In the genomic region with DNA sequence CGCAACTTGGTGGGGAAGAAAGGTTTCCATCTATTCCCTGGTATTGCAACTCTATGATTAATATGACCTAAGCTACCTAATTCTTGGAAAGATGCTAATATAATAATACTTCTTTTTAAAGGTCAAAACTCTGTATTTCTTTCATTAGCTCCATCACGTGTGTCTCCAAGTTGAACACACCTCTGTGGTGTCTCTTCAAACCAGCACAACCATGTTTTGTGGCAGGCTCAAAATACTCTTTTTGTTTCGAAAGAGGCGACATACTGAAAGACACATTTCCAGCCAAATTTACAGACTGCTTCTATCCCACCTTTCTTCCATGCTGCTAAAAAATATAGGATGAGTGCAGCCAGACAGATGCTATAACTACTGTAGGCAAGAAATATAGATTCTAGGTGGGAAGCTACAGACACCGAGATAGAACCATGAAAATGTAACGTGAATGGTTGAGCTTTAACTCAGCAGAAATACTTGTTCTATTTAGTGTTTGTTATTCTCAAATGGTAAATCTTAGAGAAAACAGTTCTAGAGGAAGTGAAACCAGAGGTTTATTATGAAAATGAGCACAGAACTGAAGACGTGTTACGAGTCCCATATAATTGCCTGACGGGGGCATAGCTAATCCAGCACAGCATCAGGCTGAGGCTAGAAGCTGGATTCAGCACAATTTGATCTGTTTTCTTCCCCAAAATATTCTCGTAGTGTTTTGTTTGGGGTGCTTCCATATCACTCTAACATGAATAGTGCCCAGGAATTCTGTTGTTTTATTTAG, we compare ENCODE assay signal across 12 cellular contexts.
DNase-seq lines count a peak whose midpoint lies in the region; ATAC-seq lines count a peak whose summit lies in the region.
"Had no signal": no experiment of that assay in that cellular context is flagged by ENCODE, and none has a peak within 500 bp of the region (broad histone marks: within the 10 kb centered on the region; RNA-seq: fewer than 3 reads in every experiment).

No MANE protein-coding gene starts in this region.

- H3K27me3 Mint-ChIP-seq in CD8-positive, alpha-beta memory T cell, result no peaks in the 10 kb centered on the region
- H3K27me3 Mint-ChIP-seq: CD4-positive, CD25-positive, alpha-beta regulatory T cell had no signal

- H3K27ac ChIP-seq in CD8-positive, alpha-beta memory T cell (ENCODE audit: low read depth, low read length), result no peak overlapping the region
- H3K27ac ChIP-seq: WERI-Rb-1 had no signal

- POLR2A ChIA-PET in CD8-positive, alpha-beta memory T cell (lab: Charles Lee), result no interaction called here

- H3K4me1 ChIP-seq in CD8-positive, alpha-beta memory T cell (ENCODE audit: insufficient read depth, low read length), result no peaks in the 10 kb centered on the region

- H3K36me3 Mint-ChIP-seq in CD8-positive, alpha-beta memory T cell, result no peaks in the 10 kb centered on the region
- H3K36me3 Mint-ChIP-seq: CD4-positive, CD25-positive, alpha-beta regulatory T cell had no signal

- no peaks in the 10 kb centered on the region for H3K9me3 ChIP-seq in CD8-positive, alpha-beta memory T cell (ENCODE audit: low read length)

- H3K4me3 Mint-ChIP-seq in CD8-positive, alpha-beta memory T cell, result no peak overlapping the region
- H3K4me3 Mint-ChIP-seq: CD4-positive, CD25-positive, alpha-beta regulatory T cell had no signal

- no peaks in the 10 kb centered on the region for H3K36me3 ChIP-seq in CD8-positive, alpha-beta memory T cell (ENCODE audit: insufficient read depth, low read length)
- H3K36me3 ChIP-seq: WERI-Rb-1 had no signal

- peak; percentile 62 for DNase-seq in NOMO-1 treated with dmso at 0.1 percent for 144 hours (lab: John Stamatoyannopoulos, UW; ENCODE audit: unreplicated experiment)
- DNase-seq in CD8-positive, alpha-beta memory T cell, result no peak
- DNase-seq in pons (ENCODE audit: low spot score), result no peak
- no peak for DNase-seq in 8988T
- no peak for DNase-seq in amygdala (lab: John Stamatoyannopoulos, UW)
- DNase-seq: activated effector memory CD4-positive, alpha-beta T cell treated with Interleukin-2 at 50 U/mL for 16 hours; CD4-positive, CD25-positive, alpha-beta regulatory T cell; left ventricle myocardium superior; WERI-Rb-1 had no signal

- CTCF ChIA-PET in CD8-positive, alpha-beta memory T cell (lab: Charles Lee), result no interaction called here

- H3K9me3 Mint-ChIP-seq in CD8-positive, alpha-beta memory T cell, result no peaks in the 10 kb centered on the region

- ATAC-seq in GM18519 (IDR thresholded peaks at IDR 0.05; ENCODE audit: low FRiP score, unreplicated experiment) (peak; percentile 92), GM21447 (IDR thresholded peaks at IDR 0.05; ENCODE audit: unreplicated experiment) (peak; percentile 95), HG03066 (IDR thresholded peaks at IDR 0.05; ENCODE audit: low read depth, unreplicated experiment) (peak; percentile 93)
- ATAC-seq: left ventricle myocardium superior had no signal

- no peaks in the 10 kb centered on the region for H3K4me1 Mint-ChIP-seq in CD8-positive, alpha-beta memory T cell
- H3K4me1 Mint-ChIP-seq: CD4-positive, CD25-positive, alpha-beta regulatory T cell had no signal

- no peak overlapping the region for H3K4me3 ChIP-seq in CD8-positive, alpha-beta memory T cell (ENCODE audit: low read length)

- H3K27me3 ChIP-seq in CD8-positive, alpha-beta memory T cell (ENCODE audit: insufficient read depth, low read length, poor library complexity, severe bottlenecking), result no peaks in the 10 kb centered on the region

- H3K27ac Mint-ChIP-seq in CD8-positive, alpha-beta memory T cell, result no peak overlapping the region
- H3K27ac Mint-ChIP-seq: CD4-positive, CD25-positive, alpha-beta regulatory T cell had no signal
